ENCODE assay signal across 1 cellular context in genomic region chr12:6569312-6569711, GRCh38.
A peak's percentile ranks its signal among the peaks of the same experiment; 100 is the strongest.
TF ChIP-seq lines count a peak whose summit lies in the region.

No MANE protein-coding gene starts in this region.

TF ChIP-seq in GM12878, 131 proteins besides CTCF, POLR2A, EP300 and RAD21:
- TF ChIP-seq BACH1 (IDR thresholded peaks at IDR 0.05; ENCODE audit: borderline replicate concordance) (no peak), PKNOX1 (IDR thresholded peaks at IDR 0.05) (no peak), JUNB (IDR thresholded peaks at IDR 0.05) (no peak), RCOR1 (conservative IDR thresholded peaks at IDR 0.05; ENCODE audit: low read depth, low read length) (no peak), POLR2AphosphoS5 (IDR thresholded peaks at IDR 0.05; ENCODE audit: low read length) (peak; percentile 11; the same call in 1 of the 2 replicates)
